Comparison of ENCODE assay signal across 18 cellular contexts in genomic region chr17:79741401-79741750, GRCh38. TPM values are rescaled to one million over a fixed set of nuclear protein-coding genes. Genes with fewer than 3 reads are reported as not detected.
DNase-seq lines count a peak whose midpoint lies in the region; ATAC-seq and TF ChIP-seq lines count a peak whose summit lies in the region.
"Had no signal": no experiment of that assay in that cellular context is flagged by ENCODE, and none has a peak within 500 bp of the region (broad histone marks: within the 10 kb centered on the region; RNA-seq: fewer than 3 reads in every experiment).

No MANE protein-coding gene starts in this region.

- no peak overlapping the region for H2BK12ac ChIP-seq in mesenchymal stem cell (ENCODE audit: low read length in 2 of 2)

- no peak overlapping the region for H2AK5ac ChIP-seq in mesenchymal stem cell (ENCODE audit: low read length, severe bottlenecking)

- no peak overlapping the region for H4K8ac ChIP-seq in mesenchymal stem cell (ENCODE audit: low read length)

- H3K4me1 ChIP-seq in mesenchymal stem cell (ENCODE audit: control insufficient read depth, insufficient read depth, low read depth, low read length) (peaks cover 31% of the 10 kb centered on the region), testis (peaks cover 3% of the 10 kb centered on the region)

- no peak overlapping the region for H3K4ac ChIP-seq in mesenchymal stem cell (ENCODE audit: low read depth in 1 of 2, low read length in 2 of 2)

- CTCF ChIA-PET in WTC11 (lab: Charles Lee) = interaction anchor here (0.5 to 9.3 kb wide), 69 partner anchors 8 to 550 kb away, joined by 3 to 165 read pairs (median 6); partner anchors contain the start of genes CBX4 and CBX8
- CTCF ChIA-PET in activated CD4-positive, alpha-beta memory T cell treated with anti-CD3 and anti-CD28 coated beads for 36 hours (lab: Charles Lee) = interaction anchor here (0.6 to 2.8 kb wide), 29 partner anchors 8 to 267 kb away, joined by 3 to 11 read pairs (median 4); partner anchors contain the start of genes CBX4, CBX8 and ENPP7

- peak overlapping the region; percentile 5 for H3K4me2 ChIP-seq in mesenchymal stem cell (ENCODE audit: low read length, poor library complexity, severe bottlenecking)

- TF ChIP-seq POLR2A in testis (IDR thresholded peaks at IDR 0.05) = no peak

- no peak overlapping the region for H2BK15ac ChIP-seq in mesenchymal stem cell (ENCODE audit: low read depth, poor library complexity, severe bottlenecking)

- H3K9ac ChIP-seq in mesenchymal stem cell (ENCODE audit: low read length) = no peak overlapping the region

- H3K4me1 Mint-ChIP-seq in WTC11 = peaks cover 2% of the 10 kb centered on the region
- peaks cover 8% of the 10 kb centered on the region for H3K4me1 Mint-ChIP-seq in activated CD4-positive, alpha-beta memory T cell treated with anti-CD3 and anti-CD28 coated beads for 36 hours (ENCODE audit: low read depth)

- H3K79me1 ChIP-seq in mesenchymal stem cell (replicated peaks; ENCODE audit: low read length, poor library complexity, severe bottlenecking) = no peaks in the 10 kb centered on the region

- H3K36me3 Mint-ChIP-seq in WTC11 = no peaks in the 10 kb centered on the region
- no peaks in the 10 kb centered on the region for H3K36me3 Mint-ChIP-seq in activated CD4-positive, alpha-beta memory T cell treated with anti-CD3 and anti-CD28 coated beads for 36 hours

- H3K4me3 ChIP-seq in mesenchymal stem cell (ENCODE audit: insufficient read depth in 1 of 2, low read depth in 1 of 2, low read length in 2 of 2) (no peak overlapping the region), testis (peak overlapping the region; percentile 34 to 42)
- H3K4me3 ChIP-seq: K562, left lung had no signal

- H3K36me3 ChIP-seq in mesenchymal stem cell (ENCODE audit: control insufficient read depth in 1 of 2, insufficient read depth in 2 of 2, low read depth in 1 of 2, low read length in 2 of 2) = no peaks in the 10 kb centered on the region
- no peaks in the 10 kb centered on the region for H3K36me3 ChIP-seq in testis (ENCODE audit: low read depth, missing control alignments)
- H3K36me3 ChIP-seq: left lung, tibial nerve had no signal

- peak overlapping the region in 1 of 2 experiments; percentile 74 for H3K23ac ChIP-seq in mesenchymal stem cell (ENCODE audit: low read length in 2 of 2)

- DNase-seq in Right ventricle myocardium inferior (ENCODE audit: missing footprints) = peak; percentile 4
- no peak for DNase-seq in cardiac septum (ENCODE audit: low spot score)
- no peak for DNase-seq in WTC11 (ENCODE audit: low spot score)
- no peak for DNase-seq in mesenchymal stem cell
- no peak for DNase-seq in testis
- DNase-seq in activated CD4-positive, alpha-beta memory T cell treated with anti-CD3 and anti-CD28 coated beads for 36 hours = no peak
- no peak for DNase-seq in GF-D8 (lab: John Stamatoyannopoulos, UW)
- DNase-seq: amniotic stem cell had no signal

- H3K27me3 Mint-ChIP-seq in WTC11 (ENCODE audit: low read depth) = peaks cover 62% of the 10 kb centered on the region
- H3K27me3 Mint-ChIP-seq in activated CD4-positive, alpha-beta memory T cell treated with anti-CD3 and anti-CD28 coated beads for 36 hours = peaks cover 27% of the 10 kb centered on the region

- ATAC-seq in Right ventricle myocardium inferior (no peak), WTC11 (peak; percentile 16; the same call in 1 of the 2 replicates), GM19351 (IDR thresholded peaks at IDR 0.05; ENCODE audit: unreplicated experiment) (no peak)

- no peak overlapping the region for H2BK120ac ChIP-seq in mesenchymal stem cell (ENCODE audit: low read depth, low read length)

- H3K14ac ChIP-seq in mesenchymal stem cell (ENCODE audit: low read length in 2 of 2) = no peak overlapping the region

- H2AFZ ChIP-seq in mesenchymal stem cell (ENCODE audit: low read depth, low read length) = no peak overlapping the region

- H3K9me3 ChIP-seq in mesenchymal stem cell (ENCODE audit: control insufficient read depth, low read length) (no peaks in the 10 kb centered on the region), testis (no peaks in the 10 kb centered on the region)
- H3K9me3 ChIP-seq: left lung, tibial nerve had no signal

- 23% methylated on average over 10 of the region's 10 CpGs for WGBS in mesenchymal stem cell
- WGBS in testis, 2 donors = 37 to 69% methylated on average over 2 to 9 of the region's 10 CpGs

- H3K18ac ChIP-seq in mesenchymal stem cell (ENCODE audit: low read depth in 1 of 2, low read length in 2 of 2) = no peak overlapping the region

- H3K9me3 Mint-ChIP-seq in WTC11 = no peaks in the 10 kb centered on the region
- no peaks in the 10 kb centered on the region for H3K9me3 Mint-ChIP-seq in activated CD4-positive, alpha-beta memory T cell treated with anti-CD3 and anti-CD28 coated beads for 36 hours
- H3K9me3 Mint-ChIP-seq: naive B cell; stimulated activated memory B cell treated with anti-CD40 and anti-IgM and Interleukin-4, amounts not matched to agents 10 μg/mL and 1 μg/mL and 100 μg/mL, for 72 hours had no signal

- peak overlapping the region; percentile 53 for H3K4me3 Mint-ChIP-seq in WTC11
- H3K4me3 Mint-ChIP-seq in activated CD4-positive, alpha-beta memory T cell treated with anti-CD3 and anti-CD28 coated beads for 36 hours = no peak overlapping the region
- H3K4me3 Mint-ChIP-seq: stimulated activated memory B cell treated with anti-CD40 and anti-IgM and Interleukin-4, amounts not matched to agents 10 μg/mL and 1 μg/mL and 100 μg/mL, for 72 hours had no signal

- no peak overlapping the region for H3K27ac Mint-ChIP-seq in WTC11
- H3K27ac Mint-ChIP-seq in activated CD4-positive, alpha-beta memory T cell treated with anti-CD3 and anti-CD28 coated beads for 36 hours = no peak overlapping the region
- H3K27ac Mint-ChIP-seq: naive B cell; stimulated activated memory B cell treated with anti-CD40 and anti-IgM and Interleukin-4, amounts not matched to agents 10 μg/mL and 1 μg/mL and 100 μg/mL, for 72 hours had no signal

- H4K91ac ChIP-seq in mesenchymal stem cell (ENCODE audit: low read length) = no peak overlapping the region

- H3K27me3 ChIP-seq in mesenchymal stem cell (ENCODE audit: control insufficient read depth in 1 of 2, insufficient read depth in 1 of 2, low read length in 2 of 2) (peaks cover 55 to 89% of the 10 kb centered on the region in 2 experiments), testis (no peaks in the 10 kb centered on the region)

- H3K27ac ChIP-seq in mesenchymal stem cell (ENCODE audit: low read length, poor library complexity, severe bottlenecking) (no peak overlapping the region), testis (no peak overlapping the region)
- H3K27ac ChIP-seq: left lung, tibial nerve had no signal

- TF ChIP-seq CTCF in WTC11 (IDR thresholded peaks at IDR 0.05) (no peak), testis (IDR thresholded peaks at IDR 0.05) (no peak)

- POLR2A ChIA-PET in WTC11 (lab: Charles Lee) = interaction anchor here (1.3 to 1.4 kb wide), 3 partner anchors 19 to 252 kb away, joined by 3 to 6 read pairs (median 3); no protein-coding TSS in a partner anchor
- POLR2A ChIA-PET in activated CD4-positive, alpha-beta memory T cell treated with anti-CD3 and anti-CD28 coated beads for 36 hours (lab: Charles Lee) = no interaction called here

- H2BK5ac ChIP-seq in mesenchymal stem cell (ENCODE audit: low read depth, low read length, poor library complexity, severe bottlenecking) = no peak overlapping the region

- intact Hi-C loops in Right ventricle myocardium inferior (cut with DNase I) (loop anchor here (5.0 to 10.0 kb wide), 2 partner anchors 103 to 251 kb away; no protein-coding TSS in a partner anchor), cardiac septum (cut with DNase I) (loop anchor here (5.0 kb wide), 1 partner anchor 251 kb away; no protein-coding TSS in a partner anchor), testis (cut with DNase I; ENCODE audit: low total_unique reads) (no loop called here)
- intact Hi-C loops in activated CD4-positive, alpha-beta memory T cell treated with anti-CD3 and anti-CD28 coated beads for 36 hours (cut with micrococcal nuclease) = no loop called here

TF ChIP-seq in WTC11, 78 proteins besides CTCF, POLR2A, EP300 and RAD21 (continues in another document):
- TF ChIP-seq SP1 (CRISPR knock-in tag; conservative IDR thresholded peaks at IDR 0.05) (no peak), IRF2 (CRISPR knock-in tag; IDR thresholded peaks at IDR 0.05; ENCODE audit: borderline replicate concordance, low read depth) (no peak), ESRRA (CRISPR knock-in tag; IDR thresholded peaks at IDR 0.05; ENCODE audit: borderline replicate concordance) (no peak), MAX (CRISPR knock-in tag; IDR thresholded peaks at IDR 0.05) (no peak)

RNA-seq across cellular contexts. Expression of gene ENPP7, which starts 10.6 kb away (rescaled TPM):
- not detected for total RNA-seq in Right ventricle myocardium inferior
- not detected for total RNA-seq in cardiac septum
- 0.11 TPM in 1 of 3 replicates, not detected in the others for total RNA-seq in WTC11 (2021)
- not detected for polyA plus RNA-seq in mesenchymal stem cell (2013, experiment 1 of 2)
- not detected for polyA plus RNA-seq in mesenchymal stem cell (2013, experiment 2 of 2)
- total RNA-seq in testis = under 1 TPM; 0.12 to 0.24 TPM
- polyA plus RNA-seq in testis (ENCODE audit: insufficient read depth, low read depth, low replicate concordance) = not detected
- total RNA-seq in activated CD4-positive, alpha-beta memory T cell treated with anti-CD3 and anti-CD28 coated beads for 36 hours = under 1 TPM in 1 of 2 experiments, not detected in 1; 0.10 TPM
- total RNA-seq: A172; endothelial cell of umbilical vein; K562; NCI-H460; T-helper 2 cell treated with Interferon-gamma antibody and Interleukin-4, amounts not matched to agents 100 ng/mL and 5 ng/mL, for 36 hours; tibial nerve had no signal
- polyA plus RNA-seq: endothelial cell of umbilical vein, K562 had no signal

RNA-seq across cellular contexts. Expression of gene CBX2, which starts 36.6 kb away (rescaled TPM):
- total RNA-seq in Right ventricle myocardium inferior (4.2 TPM), cardiac septum (3.5 TPM), WTC11 (2021) (78.1 to 85.5 TPM (median 78.7 TPM) in 3 replicates), testis (10 to 100 TPM; 27.1 to 30.7 TPM)
- 2.2 TPM for polyA plus RNA-seq in mesenchymal stem cell (2013, experiment 1 of 2)
- 1.9 TPM for polyA plus RNA-seq in mesenchymal stem cell (2013, experiment 2 of 2)
- polyA plus RNA-seq in testis (ENCODE audit: insufficient read depth, low read depth, low replicate concordance) = 19.4 TPM
- total RNA-seq in activated CD4-positive, alpha-beta memory T cell treated with anti-CD3 and anti-CD28 coated beads for 36 hours = 1 to 10 TPM; 2.5 to 3.1 TPM

RNA-seq across cellular contexts. Expression of gene CBX8, which starts 55.5 kb away (rescaled TPM):
- total RNA-seq in Right ventricle myocardium inferior = 5.3 TPM
- total RNA-seq in cardiac septum = 5.7 TPM
- 1.8 to 2.1 TPM (median 2.0 TPM) in 3 replicates for total RNA-seq in WTC11 (2021)
- 2.9 TPM for polyA plus RNA-seq in mesenchymal stem cell (2013, experiment 1 of 2)
- polyA plus RNA-seq in mesenchymal stem cell (2013, experiment 2 of 2) = 2.8 TPM
- 10 to 100 TPM; 13.9 to 22.4 TPM for total RNA-seq in testis
- polyA plus RNA-seq in testis (ENCODE audit: insufficient read depth, low read depth, low replicate concordance) = 13.8 TPM
- total RNA-seq in activated CD4-positive, alpha-beta memory T cell treated with anti-CD3 and anti-CD28 coated beads for 36 hours = 1 to 10 TPM; 4.5 to 4.6 TPM

Comparison
In these comparisons a context has a peak if more than half of its experiments do, and no peak if none do; other contexts are left out.
1. H3K4me3 ChIP-seq: peak in testis (2 of 2); none in mesenchymal stem cell (0 of 2).
2. intact Hi-C loops: an anchor here in Right ventricle myocardium inferior (5.0 to 10.0 kb wide) and cardiac septum (5.0 kb wide); none called in testis and activated CD4-positive, alpha-beta memory T cell treated with anti-CD3 and anti-CD28 coated beads for 36 hours.